28 cellular contexts compared by ENCODE assay signal in genomic region chr5:139364466-139364865, GRCh38. TPM values are rescaled to one million over a fixed set of nuclear protein-coding genes. Genes with fewer than 3 reads are reported as not detected.
"Had no signal": no experiment of that assay in that cellular context is flagged by ENCODE, and none has a peak within 500 bp of the region (broad histone marks: within the 10 kb centered on the region; RNA-seq: fewer than 3 reads in every experiment).

No MANE protein-coding gene starts in this region.

- DNase-seq: activated CD4-positive, alpha-beta memory T cell treated with anti-CD3 and anti-CD28 coated beads for 36 hours; activated CD4-positive, alpha-beta T cell treated with anti-CD3 and anti-CD28 coated beads, Interleukin-2, amount 10 ng/mL, durations not matched to agents 24 days and 14 days; activated CD4-positive, CD25-positive, alpha-beta regulatory T cell treated with anti-CD3 and anti-CD28 coated beads, Interleukin-2, amount 50 U/mL, for 72 hours; activated CD8-positive, alpha-beta memory T cell treated with anti-CD3 and anti-CD28 coated beads for 24 hours; activated effector memory CD4-positive, alpha-beta T cell treated with anti-CD3 and anti-CD28 coated beads, Interleukin-2, amount 50 U/mL, for 16 hours; activated naive CD4-positive, alpha-beta T cell treated with anti-CD3 and anti-CD28 coated beads, Interleukin-2, amount 50 U/mL, for 16 hours; activated naive CD8-positive, alpha-beta T cell treated with anti-CD3 and anti-CD28 coated beads, Interleukin-2, amount 10 ng/mL, durations not matched to agents 7 days and 5 days; body of pancreas; central memory CD4-positive, alpha-beta T cell; KG1; NCI-H1048; NCI-H146; NCI-H187 treated with DMSO at 0.1 percent for 48 hours; NCI-H2081 treated with DMSO at 0.1 percent for 48 hours; NCI-H446; NCI-H524; SHP77; SW 1271 had no signal

- H3K27me3 Mint-ChIP-seq: activated CD4-positive, alpha-beta memory T cell treated with anti-CD3 and anti-CD28 coated beads for 36 hours; activated CD4-positive, alpha-beta T cell treated with anti-CD3 and anti-CD28 coated beads, Interleukin-2, amount 10 ng/mL, durations not matched to agents 24 days and 14 days; activated naive CD8-positive, alpha-beta T cell treated with anti-CD3 and anti-CD28 coated beads, Interleukin-2, amount 10 ng/mL, durations not matched to agents 7 days and 5 days; IgD-negative memory B cell had no signal

- H3K4me1 ChIP-seq: ascending aorta, body of pancreas, SJSA1 had no signal

- H3K4me3 Mint-ChIP-seq: activated CD4-positive, alpha-beta memory T cell treated with anti-CD3 and anti-CD28 coated beads for 36 hours; activated CD4-positive, alpha-beta T cell treated with anti-CD3 and anti-CD28 coated beads, Interleukin-2, amount 10 ng/mL, durations not matched to agents 24 days and 14 days; activated naive CD8-positive, alpha-beta T cell treated with anti-CD3 and anti-CD28 coated beads, Interleukin-2, amount 10 ng/mL, durations not matched to agents 7 days and 5 days; activated T-helper 1 cell treated with anti-CD3 and anti-CD28 coated beads, Interleukin-12 subunit alpha, Interleukin-12 subunit beta, Interleukin-2, Interleukin-4 antibody, amounts not matched to agents 30 ng/mL and 10 ng/mL and 1 ng/mL, durations not matched to agents 14 hours and 24 hours and 36 hours; IgD-negative memory B cell; WTC11 had no signal

- H3K27ac ChIP-seq: ascending aorta, body of pancreas, SJSA1 had no signal

- H3K9me3 ChIP-seq: adrenal gland, ascending aorta, body of pancreas, SJSA1 had no signal

- H3K4me1 Mint-ChIP-seq: WTC11 had no signal

- ATAC-seq: body of pancreas, SK-N-SH treated with all-trans-retinoic acid at 6 μM for 48 hours, WTC11 had no signal

- H3K9me3 Mint-ChIP-seq: activated CD4-positive, alpha-beta memory T cell treated with anti-CD3 and anti-CD28 coated beads for 36 hours; activated CD4-positive, alpha-beta T cell treated with anti-CD3 and anti-CD28 coated beads, Interleukin-2, amount 10 ng/mL, durations not matched to agents 24 days and 14 days; activated naive CD8-positive, alpha-beta T cell treated with anti-CD3 and anti-CD28 coated beads, Interleukin-2, amount 10 ng/mL, durations not matched to agents 7 days and 5 days; activated T-helper 1 cell treated with anti-CD3 and anti-CD28 coated beads, Interleukin-12 subunit alpha, Interleukin-12 subunit beta, Interleukin-2, Interleukin-4 antibody, amounts not matched to agents 30 ng/mL and 10 ng/mL and 1 ng/mL, durations not matched to agents 14 hours and 24 hours and 36 hours; IgD-negative memory B cell; WTC11 had no signal

- H3K4me3 ChIP-seq: adrenal gland, ascending aorta, body of pancreas, SJSA1 had no signal

- H3K27ac Mint-ChIP-seq: activated naive CD8-positive, alpha-beta T cell treated with anti-CD3 and anti-CD28 coated beads, Interleukin-2, amount 10 ng/mL, durations not matched to agents 7 days and 5 days; WTC11 had no signal

- H3K27me3 ChIP-seq: adrenal gland, ascending aorta, body of pancreas, SJSA1 had no signal

RNA-seq across cellular contexts. Expression of gene SLC23A1, which starts 18.6 kb away (rescaled TPM):
- total RNA-seq: ascending aorta, bronchial epithelial cell, LHCN-M2, M059J, SJSA1, WTC11 had no signal

RNA-seq across cellular contexts. Expression of gene MZB1, which starts 25.2 kb away (rescaled TPM):
- total RNA-seq: bronchial epithelial cell, LHCN-M2, M059J, SJSA1 had no signal

RNA-seq across cellular contexts. Expression of gene SPATA24, which starts 39.4 kb away (rescaled TPM):
- total RNA-seq: ascending aorta had no signal
